Comparison of ENCODE assay signal across 1 cellular context in the genomic region with DNA sequence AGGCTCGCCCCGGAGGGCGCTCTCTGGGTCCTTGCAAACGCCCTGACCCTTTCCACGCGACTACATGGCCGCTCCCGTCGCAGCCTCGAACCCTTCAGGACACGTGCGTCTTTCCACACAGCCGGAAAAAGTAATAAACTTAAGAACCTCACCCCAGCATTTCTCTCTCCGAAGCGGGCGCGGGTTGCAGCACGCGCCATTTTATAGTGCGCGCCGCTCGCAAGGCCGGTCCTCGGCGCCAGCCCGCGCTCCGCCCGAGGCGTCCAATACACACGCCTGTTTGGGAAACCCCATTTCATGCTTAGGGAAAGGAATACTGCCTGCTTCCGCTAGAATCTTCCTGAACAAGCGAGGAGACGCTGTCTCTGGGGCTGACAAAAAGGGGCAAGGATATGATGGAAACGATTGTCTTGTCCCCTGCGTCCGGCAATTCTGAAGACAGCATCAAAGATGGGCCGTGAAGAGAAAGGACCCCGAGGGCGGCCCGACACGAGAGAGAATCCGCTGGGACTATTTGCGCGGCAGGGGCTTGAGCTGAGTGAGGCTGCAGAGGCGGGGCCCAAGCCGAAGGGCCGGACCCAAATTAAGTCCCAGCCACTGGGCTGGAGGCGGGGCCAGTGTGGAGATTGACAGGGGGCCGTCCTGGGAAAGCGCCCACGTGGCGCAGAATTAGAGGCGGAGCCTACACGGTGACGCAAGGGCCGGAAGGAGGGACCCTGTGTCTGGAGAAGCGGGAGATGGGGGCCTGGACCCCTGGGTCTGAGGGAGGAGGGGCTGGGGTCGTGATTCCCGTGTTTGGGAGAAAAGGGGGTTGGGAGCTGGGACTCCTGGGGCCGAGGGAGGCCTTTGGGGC.
TF ChIP-seq lines count a peak whose summit lies in the region.

No MANE protein-coding gene starts in this region.

TF ChIP-seq in HepG2, 621 proteins besides CTCF, POLR2A, EP300 and RAD21 (continued from another document):
- TF ChIP-seq, protein P1, sequence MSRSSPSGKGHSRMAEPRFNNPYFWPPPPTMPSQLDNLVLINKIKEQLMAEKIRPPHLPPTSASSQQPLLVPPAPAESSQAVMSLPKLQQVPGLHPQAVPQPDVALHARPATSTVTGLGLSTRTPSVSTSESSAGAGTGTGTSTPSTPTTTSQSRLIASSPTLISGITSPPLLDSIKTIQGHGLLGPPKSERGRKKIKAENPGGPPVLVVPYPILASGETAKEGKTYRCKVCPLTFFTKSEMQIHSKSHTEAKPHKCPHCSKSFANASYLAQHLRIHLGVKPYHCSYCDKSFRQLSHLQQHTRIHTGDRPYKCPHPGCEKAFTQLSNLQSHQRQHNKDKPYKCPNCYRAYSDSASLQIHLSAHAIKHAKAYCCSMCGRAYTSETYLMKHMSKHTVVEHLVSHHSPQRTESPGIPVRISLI (CRISPR knock-in tag; IDR thresholded peaks at IDR 0.05; ENCODE audit: borderline replicate concordance): no peak
- TF ChIP-seq, protein P2, sequence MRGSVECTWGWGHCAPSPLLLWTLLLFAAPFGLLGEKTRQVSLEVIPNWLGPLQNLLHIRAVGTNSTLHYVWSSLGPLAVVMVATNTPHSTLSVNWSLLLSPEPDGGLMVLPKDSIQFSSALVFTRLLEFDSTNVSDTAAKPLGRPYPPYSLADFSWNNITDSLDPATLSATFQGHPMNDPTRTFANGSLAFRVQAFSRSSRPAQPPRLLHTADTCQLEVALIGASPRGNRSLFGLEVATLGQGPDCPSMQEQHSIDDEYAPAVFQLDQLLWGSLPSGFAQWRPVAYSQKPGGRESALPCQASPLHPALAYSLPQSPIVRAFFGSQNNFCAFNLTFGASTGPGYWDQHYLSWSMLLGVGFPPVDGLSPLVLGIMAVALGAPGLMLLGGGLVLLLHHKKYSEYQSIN (CRISPR knock-in tag; IDR thresholded peaks at IDR 0.05; ENCODE audit: borderline replicate concordance): no peak
- no peak for TF ChIP-seq ZNF329 (CRISPR knock-in tag; IDR thresholded peaks at IDR 0.05; ENCODE audit: low read depth)
- TF ChIP-seq ZFP36L1 (CRISPR knock-in tag; IDR thresholded peaks at IDR 0.05): no peak
- TF ChIP-seq, protein P3, sequence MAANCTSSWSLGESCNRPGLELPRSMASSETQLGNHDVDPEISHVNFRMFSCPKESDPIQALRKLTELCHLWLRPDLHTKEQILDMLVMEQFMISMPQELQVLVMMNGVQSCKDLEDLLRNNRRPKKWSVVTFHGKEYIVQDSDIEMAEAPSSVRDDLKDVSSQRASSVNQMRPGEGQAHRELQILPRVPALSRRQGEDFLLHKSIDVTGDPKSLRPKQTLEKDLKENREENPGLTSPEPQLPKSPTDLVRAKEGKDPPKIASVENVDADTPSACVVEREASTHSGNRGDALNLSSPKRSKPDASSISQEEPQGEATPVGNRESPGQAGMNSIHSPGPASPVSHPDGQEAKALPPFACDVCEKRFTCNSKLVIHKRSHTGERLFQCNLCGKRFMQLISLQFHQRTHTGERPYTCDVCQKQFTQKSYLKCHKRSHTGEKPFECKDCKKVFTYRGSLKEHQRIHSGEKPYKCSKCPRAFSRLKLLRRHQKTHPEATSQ (CRISPR knock-in tag; IDR thresholded peaks at IDR 0.05; ENCODE audit: borderline replicate concordance): no peak
- TF ChIP-seq, protein P4, sequence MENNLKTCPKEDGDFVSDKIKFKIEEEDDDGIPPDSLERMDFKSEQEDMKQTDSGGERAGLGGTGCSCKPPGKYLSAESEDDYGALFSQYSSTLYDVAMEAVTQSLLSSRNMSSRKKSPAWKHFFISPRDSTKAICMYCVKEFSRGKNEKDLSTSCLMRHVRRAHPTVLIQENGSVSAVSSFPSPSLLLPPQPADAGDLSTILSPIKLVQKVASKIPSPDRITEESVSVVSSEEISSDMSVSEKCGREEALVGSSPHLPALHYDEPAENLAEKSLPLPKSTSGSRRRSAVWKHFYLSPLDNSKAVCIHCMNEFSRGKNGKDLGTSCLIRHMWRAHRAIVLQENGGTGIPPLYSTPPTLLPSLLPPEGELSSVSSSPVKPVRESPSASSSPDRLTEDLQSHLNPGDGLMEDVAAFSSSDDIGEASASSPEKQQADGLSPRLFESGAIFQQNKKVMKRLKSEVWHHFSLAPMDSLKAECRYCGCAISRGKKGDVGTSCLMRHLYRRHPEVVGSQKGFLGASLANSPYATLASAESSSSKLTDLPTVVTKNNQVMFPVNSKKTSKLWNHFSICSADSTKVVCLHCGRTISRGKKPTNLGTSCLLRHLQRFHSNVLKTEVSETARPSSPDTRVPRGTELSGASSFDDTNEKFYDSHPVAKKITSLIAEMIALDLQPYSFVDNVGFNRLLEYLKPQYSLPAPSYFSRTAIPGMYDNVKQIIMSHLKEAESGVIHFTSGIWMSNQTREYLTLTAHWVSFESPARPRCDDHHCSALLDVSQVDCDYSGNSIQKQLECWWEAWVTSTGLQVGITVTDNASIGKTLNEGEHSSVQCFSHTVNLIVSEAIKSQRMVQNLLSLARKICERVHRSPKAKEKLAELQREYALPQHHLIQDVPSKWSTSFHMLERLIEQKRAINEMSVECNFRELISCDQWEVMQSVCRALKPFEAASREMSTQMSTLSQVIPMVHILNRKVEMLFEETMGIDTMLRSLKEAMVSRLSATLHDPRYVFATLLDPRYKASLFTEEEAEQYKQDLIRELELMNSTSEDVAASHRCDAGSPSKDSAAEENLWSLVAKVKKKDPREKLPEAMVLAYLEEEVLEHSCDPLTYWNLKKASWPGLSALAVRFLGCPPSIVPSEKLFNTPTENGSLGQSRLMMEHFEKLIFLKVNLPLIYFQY (CRISPR knock-in tag; IDR thresholded peaks at IDR 0.05; ENCODE audit: borderline replicate concordance): no peak
- no peak for TF ChIP-seq GPN1 (CRISPR knock-in tag; IDR thresholded peaks at IDR 0.05; ENCODE audit: borderline replicate concordance)
- TF ChIP-seq ZNF567 (CRISPR knock-in tag; IDR thresholded peaks at IDR 0.05; ENCODE audit: borderline replicate concordance): no peak
- TF ChIP-seq LCORL (IDR thresholded peaks at IDR 0.05): peak; percentile 72
- peak; percentile 79 for TF ChIP-seq LCORL (CRISPR knock-in tag; IDR thresholded peaks at IDR 0.05)
- TF ChIP-seq, protein P5, sequence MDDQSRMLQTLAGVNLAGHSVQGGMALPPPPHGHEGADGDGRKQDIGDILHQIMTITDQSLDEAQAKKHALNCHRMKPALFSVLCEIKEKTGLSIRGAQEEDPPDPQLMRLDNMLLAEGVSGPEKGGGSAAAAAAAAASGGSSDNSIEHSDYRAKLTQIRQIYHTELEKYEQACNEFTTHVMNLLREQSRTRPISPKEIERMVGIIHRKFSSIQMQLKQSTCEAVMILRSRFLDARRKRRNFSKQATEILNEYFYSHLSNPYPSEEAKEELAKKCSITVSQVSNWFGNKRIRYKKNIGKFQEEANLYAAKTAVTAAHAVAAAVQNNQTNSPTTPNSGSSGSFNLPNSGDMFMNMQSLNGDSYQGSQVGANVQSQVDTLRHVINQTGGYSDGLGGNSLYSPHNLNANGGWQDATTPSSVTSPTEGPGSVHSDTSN (CRISPR knock-in tag; IDR thresholded peaks at IDR 0.05; ENCODE audit: borderline replicate concordance): no peak; the same call in 1 of the 2 replicates
- TF ChIP-seq FOXJ3 (CRISPR knock-in tag; IDR thresholded peaks at IDR 0.05; ENCODE audit: borderline replicate concordance): no peak
- peak; percentile 8; the same call in 1 of the 2 replicates for TF ChIP-seq ZFY (CRISPR knock-in tag; IDR thresholded peaks at IDR 0.05)
- TF ChIP-seq, protein P6, sequence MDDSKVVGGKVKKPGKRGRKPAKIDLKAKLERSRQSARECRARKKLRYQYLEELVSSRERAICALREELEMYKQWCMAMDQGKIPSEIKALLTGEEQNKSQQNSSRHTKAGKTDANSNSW (CRISPR knock-in tag; IDR thresholded peaks at IDR 0.05; ENCODE audit: borderline replicate concordance): no peak
- peak; percentile 4; the same call in 1 of the 2 replicates for TF ChIP-seq NFRKB (IDR thresholded peaks at IDR 0.05)
- TF ChIP-seq TBL1XR1 (IDR thresholded peaks at IDR 0.05; ENCODE audit: borderline replicate concordance, low read length, partially characterized antibody): no peak
